ENCODE assay signal across 20 cellular contexts in the genomic region with DNA sequence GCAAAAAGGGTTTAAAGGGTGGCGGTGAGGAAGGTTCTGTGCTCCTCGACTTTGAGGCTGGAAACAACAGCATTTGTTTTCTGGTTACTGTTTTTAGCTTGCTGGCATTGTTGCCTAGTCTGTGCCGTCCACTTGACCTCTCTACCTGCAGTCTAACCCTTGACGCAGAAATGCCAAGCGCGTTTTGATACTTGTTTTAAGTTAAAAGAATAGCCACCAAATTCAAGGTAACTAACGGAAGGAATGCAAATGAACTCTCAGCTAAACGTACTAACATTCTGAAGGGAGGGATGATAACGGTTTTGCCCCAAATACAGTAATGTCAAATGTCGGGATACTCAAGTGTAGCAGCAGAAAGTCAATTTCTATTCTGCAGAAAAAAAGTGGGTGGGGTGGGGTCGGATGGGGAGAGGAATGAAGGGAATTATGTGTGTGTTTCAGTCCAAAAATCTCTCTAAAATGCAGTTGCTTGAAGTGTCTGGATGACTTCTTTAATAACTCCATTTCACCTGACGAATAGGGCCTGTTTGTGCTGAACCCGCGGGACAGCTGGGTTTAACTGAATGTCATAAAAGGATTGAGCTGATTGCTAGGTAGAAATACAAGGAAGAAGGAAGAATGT. TPM values are rescaled to one million over a fixed set of nuclear protein-coding genes. Genes with fewer than 3 reads are reported as not detected.
DNase-seq lines count a peak whose midpoint lies in the region; ATAC-seq and TF ChIP-seq lines count a peak whose summit lies in the region.
"Had no signal": no experiment of that assay in that cellular context is flagged by ENCODE, and none has a peak within 500 bp of the region (broad histone marks: within the 10 kb centered on the region; RNA-seq: fewer than 3 reads in every experiment).

No MANE protein-coding gene starts in this region.

- POLR2A ChIA-PET in MCF 10A (lab: Yijun Ruan, JAX): no interaction called here

- H3K4me3 Mint-ChIP-seq in MCF 10A (ENCODE audit: unreplicated experiment) (no peak overlapping the region), endothelial cell (ENCODE audit: unreplicated experiment) (peak overlapping the region; percentile 33), type B pancreatic cell (peak overlapping the region; percentile 28)

- no peaks in the 10 kb centered on the region for H3K9me3 Mint-ChIP-seq in MCF 10A (ENCODE audit: unreplicated experiment)
- H3K9me3 Mint-ChIP-seq in endothelial cell (ENCODE audit: unreplicated experiment): no peaks in the 10 kb centered on the region
- no peaks in the 10 kb centered on the region for H3K9me3 Mint-ChIP-seq in type B pancreatic cell

- H4K20me1 ChIP-seq in mammary epithelial cell (ENCODE audit: insufficient read depth, low read length): no peaks in the 10 kb centered on the region

- H3K9ac ChIP-seq in mammary epithelial cell (ENCODE audit: insufficient read depth, low read length): no peak overlapping the region

- no peak overlapping the region for H3K4me3 ChIP-seq in mammary epithelial cell (replicated peaks in 1 of 3; ENCODE audit: insufficient read depth in 1 of 3, low read depth in 2 of 3, low read length in 3 of 3)
- no peak overlapping the region for H3K4me3 ChIP-seq in mucosa of descending colon
- H3K4me3 ChIP-seq: SJCRH30 had no signal

- CTCF ChIA-PET in MCF 10A (lab: Yijun Ruan, JAX) (interaction anchor here (0.5 to 2.6 kb wide), 15 partner anchors 11 to 1570 kb away, joined by 3 to 23 read pairs (median 4); no protein-coding TSS in a partner anchor), mammary epithelial cell (lab: Charles Lee; ENCODE audit: low non-redundant PET) (no interaction called here)

- TF ChIP-seq CTCF in MCF 10A (IDR thresholded peaks at IDR 0.05; ENCODE audit: unreplicated experiment): no peak
- no peak for TF ChIP-seq CTCF in mammary epithelial cell (conservative IDR thresholded peaks at IDR 0.05 in 1 of 2, IDR thresholded peaks at IDR 0.05 in 1 of 2; ENCODE audit: extremely low read depth in 1 of 2, insufficient read depth in 1 of 2, low read depth in 1 of 2, low read length in 2 of 2)
- TF ChIP-seq CTCF in endothelial cell (IDR thresholded peaks at IDR 0.05; ENCODE audit: unreplicated experiment): no peak
- TF ChIP-seq CTCF in mucosa of descending colon (IDR thresholded peaks at IDR 0.05): no peak
- TF ChIP-seq CTCF in type B pancreatic cell (conservative IDR thresholded peaks at IDR 0.05): no peak

- H3K27ac ChIP-seq in mammary epithelial cell (ENCODE audit: insufficient read depth, low read depth, low read length): no peak overlapping the region
- H3K27ac ChIP-seq: RWPE1, SJCRH30 had no signal

- dilution Hi-C loops in mammary epithelial cell (cut with HindIII; ENCODE audit: low sequenced_read_pairs): no loop called here

- H3K27me3 ChIP-seq in mammary epithelial cell (ENCODE audit: insufficient read depth, low read length): peaks cover 56% of the 10 kb centered on the region
- H3K27me3 ChIP-seq: SJCRH30 had no signal

- in situ Hi-C loops in mammary epithelial cell (cut with MboI; ENCODE audit: low sequenced_read_pairs in 2 of 2): loop anchor here in 1 of 2 donors (25.0 kb wide), 1 partner anchor 865 kb away; no protein-coding TSS in a partner anchor

- BruUV-seq in MCF 10A (replicated peaks; lab: Mats Ljungman, UMichigan): no TSS peak
- BruUV-seq in mammary epithelial cell (replicated peaks; lab: Mats Ljungman, UMichigan): no TSS peak

- no peak overlapping the region for H2AFZ ChIP-seq in mammary epithelial cell (ENCODE audit: low read depth, low read length)

- H3K4me1 ChIP-seq in mammary epithelial cell (ENCODE audit: insufficient read depth, low read length): peaks cover 21% of the 10 kb centered on the region
- H3K4me1 ChIP-seq in mucosa of descending colon (ENCODE audit: low read depth): peaks cover 29% of the 10 kb centered on the region
- H3K4me1 ChIP-seq: Caco-2, SJCRH30 had no signal

- WGBS in mammary epithelial cell (ENCODE audit: low coverage, missing lambda C conversion rate): 37% methylated on average over 14 of the region's 14 CpGs

- H3K36me3 ChIP-seq in mammary epithelial cell (ENCODE audit: insufficient read depth, low read length) (no peaks in the 10 kb centered on the region), mucosa of descending colon (ENCODE audit: low read depth) (no peaks in the 10 kb centered on the region)
- H3K36me3 ChIP-seq: SJCRH30 had no signal

- H3K27ac Mint-ChIP-seq in MCF 10A (ENCODE audit: low read depth, unreplicated experiment) (peak overlapping the region; percentile 19), endothelial cell (ENCODE audit: unreplicated experiment) (no peak overlapping the region), type B pancreatic cell (peak overlapping the region; percentile 38)

- no peaks in the 10 kb centered on the region for H3K9me3 ChIP-seq in mammary epithelial cell (replicated peaks; ENCODE audit: insufficient read depth, low read length)
- no peaks in the 10 kb centered on the region for H3K9me3 ChIP-seq in mucosa of descending colon
- H3K9me3 ChIP-seq: Caco-2, SJCRH30 had no signal

- no peaks in the 10 kb centered on the region for H3K79me2 ChIP-seq in mammary epithelial cell (ENCODE audit: insufficient read depth, low read length)

- ATAC-seq in mucosa of descending colon (peak; percentile 14), HG02642 (IDR thresholded peaks at IDR 0.05; ENCODE audit: poor library complexity, unreplicated experiment) (no peak)
- ATAC-seq: HepG2 had no signal

- H3K4me1 Mint-ChIP-seq in MCF 10A (ENCODE audit: insufficient read depth, unreplicated experiment) (peaks cover 6% of the 10 kb centered on the region), endothelial cell (ENCODE audit: unreplicated experiment) (peaks cover 33% of the 10 kb centered on the region), type B pancreatic cell (ENCODE audit: unreplicated experiment) (peaks cover 16% of the 10 kb centered on the region)

- H3K27me3 Mint-ChIP-seq in MCF 10A (ENCODE audit: insufficient read depth, unreplicated experiment) (peaks cover 49% of the 10 kb centered on the region), endothelial cell (ENCODE audit: unreplicated experiment) (peaks cover 27% of the 10 kb centered on the region), type B pancreatic cell (peaks cover 76% of the 10 kb centered on the region)

- H3K36me3 Mint-ChIP-seq in MCF 10A (ENCODE audit: insufficient read depth, unreplicated experiment): no peaks in the 10 kb centered on the region
- H3K36me3 Mint-ChIP-seq in endothelial cell (ENCODE audit: low read depth, unreplicated experiment): peaks cover 3% of the 10 kb centered on the region
- H3K36me3 Mint-ChIP-seq in type B pancreatic cell: peaks cover 9% of the 10 kb centered on the region

- intact Hi-C loops in MCF 10A (cut with micrococcal nuclease): loop anchor here (2.0 to 10.0 kb wide), 2 partner anchors 248 to 350 kb away; no protein-coding TSS in a partner anchor
- intact Hi-C loops in mammary epithelial cell (cut with micrococcal nuclease): loop anchor here (5.0 to 10.0 kb wide), 3 partner anchors 238 to 595 kb away; no protein-coding TSS in a partner anchor
- intact Hi-C loops in mucosa of descending colon (cut with DNase I, micrococcal nuclease): no loop called here

- H3K4me2 ChIP-seq in mammary epithelial cell (ENCODE audit: insufficient read depth, low read depth, low read length): no peak overlapping the region

- DNase-seq in MCF 10A (ENCODE audit: unreplicated experiment) (no peak), mammary epithelial cell (no peak), endothelial cell (ENCODE audit: low spot score) (no peak), mucosa of descending colon (no peak), type B pancreatic cell (ENCODE audit: extremely low spot score, unreplicated experiment) (no peak), DMS 273 (lab: John Stamatoyannopoulos, UW; ENCODE audit: unreplicated experiment) (no peak)
- no peak for DNase-seq in stimulated activated naive CD4-positive, alpha-beta T cell (lab: John Stamatoyannopoulos, UW)
- DNase-seq: AML-193, Caco-2, DMS79, Karpas-422, NCI-H1417 treated with DMSO at 0.1 percent for 48 hours, NCI-H2029, NCI-H524 treated with DMSO at 0.1 percent for 48 hours, OCI-M1, SJCRH30 had no signal

RNA-seq across cellular contexts. Expression of a gene that starts 3.4 kb away (rescaled TPM):
- 0.68 and 1.1 TPM in 2 replicates for total RNA-seq in MCF 10A (2022)
- total RNA-seq in mammary epithelial cell: not detected
- not detected for polyA plus RNA-seq in mammary epithelial cell
- polyA minus RNA-seq in mammary epithelial cell: not detected
- total RNA-seq in endothelial cell (ENCODE audit: unreplicated experiment): 14.6 TPM
- not detected for total RNA-seq in mucosa of descending colon
- total RNA-seq in type B pancreatic cell (ENCODE audit: low replicate concordance): 14.4 and 14.9 TPM in 2 replicates
- total RNA-seq: G401, HepG2 had no signal
- polyA plus RNA-seq: HepG2 had no signal

Comparison
In these comparisons a context has a peak if more than half of its experiments do, and no peak if none do; other contexts are left out.
1. intact Hi-C loops: an anchor here in MCF 10A (2.0 to 10.0 kb wide) and mammary epithelial cell (5.0 to 10.0 kb wide); none called in mucosa of descending colon.